Comparison of ENCODE assay signal across 9 cellular contexts in genomic region chr7:151226560-151226874, GRCh38. TPM values are rescaled to one million over a fixed set of nuclear protein-coding genes. Genes with fewer than 3 reads are reported as not detected.
DNase-seq lines count a peak whose midpoint lies in the region; ATAC-seq, FAIRE-seq and TF ChIP-seq lines count a peak whose summit lies in the region.
"Had no signal": no experiment of that assay in that cellular context is flagged by ENCODE, and none has a peak within 500 bp of the region (broad histone marks: within the 10 kb centered on the region; RNA-seq: fewer than 3 reads in every experiment).

No MANE protein-coding gene starts in this region.

- ATAC-seq in HG02981 (IDR thresholded peaks at IDR 0.05; ENCODE audit: unreplicated experiment) (peak; percentile 1), K562 (peak; percentile 9)

- TF ChIP-seq CTCF in C4-2B (conservative IDR thresholded peaks at IDR 0.05) (no peak), K562 (IDR thresholded peaks at IDR 0.05 in 2 of 3, conservative IDR thresholded peaks at IDR 0.05 in 1 of 3; ENCODE audit: insufficient read depth in 2 of 3, low read depth in 1 of 3, low read length in 3 of 3) (no peak), mesothelial cell of epicardium (IDR thresholded peaks at IDR 0.05; ENCODE audit: unreplicated experiment) (no peak)

- no peaks in the 10 kb centered on the region for H3K27me3 ChIP-seq in K562 (ENCODE audit: control insufficient read depth in 2 of 2, insufficient read depth in 2 of 2, low read length in 2 of 2)

- H3K79me2 ChIP-seq in K562 (ENCODE audit: control insufficient read depth, insufficient read depth, low read length), result peaks cover 23% of the 10 kb centered on the region

- H2AFZ ChIP-seq in K562 (ENCODE audit: low read depth, low read length), result peak overlapping the region; percentile 96

- H4K20me1 ChIP-seq in K562 (replicated peaks; ENCODE audit: control insufficient read depth, insufficient read depth, low read length), result no peaks in the 10 kb centered on the region

- WGBS in K562 (ENCODE audit: insufficient coverage, low coverage, missing lambda C conversion rate), result 2% methylated on average over 15 of the region's 15 CpGs

- no peak for TF ChIP-seq POLR2A in K562 (conservative IDR thresholded peaks at IDR 0.05)

- CTCF ChIA-PET in K562 (lab: Yijun Ruan, JAX; ENCODE audit: low intra/inter-chr PET ratio), result interaction anchor here (0.7 kb wide), 2 partner anchors 22 to 1635 kb away, joined by 3 to 4 read pairs; no protein-coding TSS in a partner anchor

- in situ Hi-C loops in K562 (cut with MboI), result no loop called here

- peak overlapping the region; percentile 89 to 97 for H3K9ac ChIP-seq in K562 (ENCODE audit: insufficient read depth in 1 of 2, low read depth in 2 of 2, low read length in 2 of 2)

- no peaks in the 10 kb centered on the region for H3K9me3 ChIP-seq in K562 (replicated peaks; ENCODE audit: control insufficient read depth, insufficient read depth, low read depth, low read length)

- peaks cover 6% of the 10 kb centered on the region for H3K9me1 ChIP-seq in K562 (ENCODE audit: control insufficient read depth, insufficient read depth, low read length)

- H3K27ac Mint-ChIP-seq in mesothelial cell of epicardium, result peak overlapping the region; percentile 99

- peaks cover 48% of the 10 kb centered on the region for H3K36me3 ChIP-seq in K562 (ENCODE audit: control insufficient read depth, insufficient read depth, low read length)

- H3K27ac ChIP-seq in C4-2B (peak overlapping the region; percentile 76), K562 (ENCODE audit: extremely low read depth, low read depth, low read length) (peak overlapping the region; percentile 67), caudate nucleus (ENCODE audit: low read depth, low read length) (no peak overlapping the region)

- no peak for TF ChIP-seq RAD21 in K562 (CRISPR knock-in tag; conservative IDR thresholded peaks at IDR 0.05 in 1 of 2, IDR thresholded peaks at IDR 0.05 in 1 of 2)

- POLR2A ChIA-PET in K562 (lab: Yijun Ruan, JAX), result interaction anchor here (0.8 to 3.6 kb wide), 9 partner anchors 8 to 165 kb away, joined by 3 to 36 read pairs (median 9); partner anchors contain the start of gene H2BK1

- peaks cover 35% of the 10 kb centered on the region for H3K4me1 Mint-ChIP-seq in mesothelial cell of epicardium

- H3K4me2 ChIP-seq in K562 (ENCODE audit: insufficient read depth, low read length), result peak overlapping the region; percentile 92

- FAIRE-seq in K562 (lab: Jason Lieb, UNC), result no peak

- no peaks in the 10 kb centered on the region for H3K27me3 Mint-ChIP-seq in mesothelial cell of epicardium (ENCODE audit: low read depth)

- peaks cover 22% of the 10 kb centered on the region in 2 experiments; a peak in 4 of 5 replicates for H3K4me1 ChIP-seq in K562 (replicated peaks in 1 of 2; ENCODE audit: control insufficient read depth in 2 of 2, insufficient read depth in 2 of 2, low read length in 2 of 2)

- H3K4me3 ChIP-seq in K562, result peak overlapping the region; percentile 82

- BruUV-seq in K562 (replicated peaks; lab: Mats Ljungman, UMichigan), result TSS peak; percentile 54

- intact Hi-C loops in K562 (cut with micrococcal nuclease), result loop anchor here (2.0 kb wide), 2 partner anchors 18 to 198 kb away; partner anchors contain the start of gene ABCB8

- DNase-seq in K562 (ENCODE audit: extremely low read depth in 1 of 4, low spot score in 3 of 4) (no peak), mesothelial cell of epicardium (ENCODE audit: low spot score in 2 of 2, unreplicated experiment in 2 of 2) (no peak), hippocampal formation (lab: John Stamatoyannopoulos, UW) (no peak), caudate nucleus (lab: John Stamatoyannopoulos, UW) (no peak), mesenteric fat pad (ENCODE audit: low spot score) (no peak), NCI-H2227 treated with DMSO at 0.1 percent for 48 hours (lab: John Stamatoyannopoulos, UW) (no peak)

- H3K4me3 Mint-ChIP-seq in mesothelial cell of epicardium, result peak overlapping the region; percentile 98

- H3K9me3 Mint-ChIP-seq in mesothelial cell of epicardium, result no peaks in the 10 kb centered on the region

- TF ChIP-seq EP300 in K562 (IDR thresholded peaks at IDR 0.05; ENCODE audit: low read length), result no peak

- H3K36me3 Mint-ChIP-seq in mesothelial cell of epicardium, result peaks cover 25% of the 10 kb centered on the region

RNA-seq across cellular contexts. Expression of gene ABCF2, which starts 0.5 kb away (rescaled TPM):
- total RNA-seq in K562 (2011; cell fraction: chromatin; rRNA removed; ENCODE audit: low replicate concordance), result 65.4 and 103 TPM in 2 replicates
- total RNA-seq in K562 (2011; cell fraction: nucleolus; rRNA removed), result 49.7 and 54.7 TPM in 2 replicates
- total RNA-seq in K562 (2011; cell fraction: nucleoplasm; rRNA removed), result 43.1 and 48.4 TPM in 2 replicates
- total RNA-seq in K562 (2014; rRNA removed), result 117 and 145 TPM in 2 replicates
- total RNA-seq in K562 (2014; rRNA removed; fragmentation: Illumina TruSeq; extraction: Trizol), result 79.5 and 110 TPM in 2 replicates
- 113 TPM in 2 replicates for total RNA-seq in K562 (2015; rRNA removed; fragmentation: Illumina TruSeq; extraction: Trizol)
- total RNA-seq in K562 (2021), result 122 and 129 TPM in 2 replicates
- polyA plus RNA-seq in K562 (2011; rRNA removed), result 43.1 and 62.1 TPM in 2 replicates
- 54.5 and 89.8 TPM in 2 replicates for polyA plus RNA-seq in K562 (2011; cell fraction: cytosol; rRNA removed)
- 36.6 and 65.1 TPM in 2 replicates for polyA plus RNA-seq in K562 (2011; cell fraction: nucleus; rRNA removed)
- polyA plus RNA-seq in K562 (2012), result 64.0 and 75.1 TPM in 2 replicates
- polyA plus RNA-seq in K562 (2014; fragmentation: Illumina TruSeq; extraction: Trizol), result 165 and 177 TPM in 2 replicates
- 100 to 1,000 TPM; 103 to 224 TPM for polyA plus RNA-seq in K562 (2014; fragmentation: Nextera tagmentation; extraction: Ambion mirVana)
- 88.2 and 97.5 TPM in 2 replicates for polyA plus RNA-seq in K562 (2014; rRNA removed)
- polyA minus RNA-seq in K562 (2011; rRNA and poly(A)+ RNA removed), result 49.7 and 116 TPM in 2 replicates
- 23.5 and 52.3 TPM in 2 replicates for polyA minus RNA-seq in K562 (2011; cell fraction: cytosol; rRNA and poly(A)+ RNA removed)
- 17.1 and 26.5 TPM in 2 replicates for polyA minus RNA-seq in K562 (2011; cell fraction: nucleus; rRNA and poly(A)+ RNA removed)
- total RNA-seq in mesothelial cell of epicardium, result 44.9 to 46.2 TPM (median 45.6 TPM) in 3 replicates
- 38.1 TPM for total RNA-seq in mesenteric fat pad

RNA-seq across cellular contexts. Expression of gene CHPF2, which starts 5.8 kb away (rescaled TPM):
- total RNA-seq in K562 (2011; cell fraction: chromatin; rRNA removed; ENCODE audit: low replicate concordance), result 109 and 238 TPM in 2 replicates
- 182 and 210 TPM in 2 replicates for total RNA-seq in K562 (2011; cell fraction: nucleolus; rRNA removed)
- 98.1 and 129 TPM in 2 replicates for total RNA-seq in K562 (2011; cell fraction: nucleoplasm; rRNA removed)
- total RNA-seq in K562 (2014; rRNA removed) (18.8 and 21.4 TPM in 2 replicates), K562 (2014; rRNA removed; fragmentation: Illumina TruSeq; extraction: Trizol) (6.1 and 7.1 TPM in 2 replicates), K562 (2015; rRNA removed; fragmentation: Illumina TruSeq; extraction: Trizol) (12.0 and 13.1 TPM in 2 replicates), K562 (2021) (29.7 and 32.8 TPM in 2 replicates), mesothelial cell of epicardium (55.1 to 56.5 TPM (median 56.2 TPM) in 3 replicates), mesenteric fat pad (42.1 TPM)
- polyA plus RNA-seq in K562 (2011; rRNA removed) (10.5 and 14.3 TPM in 2 replicates), K562 (2014; fragmentation: Illumina TruSeq; extraction: Trizol) (8.4 and 10.8 TPM in 2 replicates), K562 (2014; fragmentation: Nextera tagmentation; extraction: Ambion mirVana) (under 1 TPM; 0.08 to 0.24 TPM), K562 (2014; rRNA removed) (17.8 and 18.3 TPM in 2 replicates)
- 10.5 and 18.5 TPM in 2 replicates for polyA plus RNA-seq in K562 (2011; cell fraction: cytosol; rRNA removed)
- polyA plus RNA-seq in K562 (2011; cell fraction: nucleus; rRNA removed), result 112 and 142 TPM in 2 replicates
- 13.7 and 35.4 TPM in 2 replicates for polyA plus RNA-seq in K562 (2012)
- polyA minus RNA-seq in K562 (2011; rRNA and poly(A)+ RNA removed), result 16.5 and 17.8 TPM in 2 replicates
- 16.9 and 19.6 TPM in 2 replicates for polyA minus RNA-seq in K562 (2011; cell fraction: cytosol; rRNA and poly(A)+ RNA removed)
- polyA minus RNA-seq in K562 (2011; cell fraction: nucleus; rRNA and poly(A)+ RNA removed), result 86.3 and 114 TPM in 2 replicates

RNA-seq across cellular contexts. Expression of gene H2BK1, which starts 16.2 kb away (rescaled TPM):
- total RNA-seq in K562 (2011; cell fraction: chromatin; rRNA removed; ENCODE audit: low replicate concordance), result 1.00 TPM in 1 of 2 replicates, not detected in the other
- total RNA-seq in K562 (2011; cell fraction: nucleolus; rRNA removed), result 1.6 and 4.0 TPM in 2 replicates
- total RNA-seq in K562 (2011; cell fraction: nucleoplasm; rRNA removed), result 1.2 TPM in 1 of 2 replicates, not detected in the other
- total RNA-seq in K562 (2014; rRNA removed) (not detected in 2 replicates), K562 (2014; rRNA removed; fragmentation: Illumina TruSeq; extraction: Trizol) (not detected in 2 replicates), K562 (2015; rRNA removed; fragmentation: Illumina TruSeq; extraction: Trizol) (not detected in 2 replicates), K562 (2021) (not detected in 2 replicates), mesothelial cell of epicardium (not detected in 3 replicates), mesenteric fat pad (not detected)
- polyA plus RNA-seq in K562 (2011; rRNA removed) (not detected in 2 replicates), K562 (2014; fragmentation: Illumina TruSeq; extraction: Trizol) (not detected in 2 replicates), K562 (2014; fragmentation: Nextera tagmentation; extraction: Ambion mirVana) (not detected), K562 (2014; rRNA removed) (not detected in 2 replicates)
- polyA plus RNA-seq in K562 (2011; cell fraction: cytosol; rRNA removed), result not detected in 2 replicates
- 0.53 TPM in 1 of 2 replicates, not detected in the other for polyA plus RNA-seq in K562 (2011; cell fraction: nucleus; rRNA removed)
- not detected in 2 replicates for polyA plus RNA-seq in K562 (2012)
- not detected in 2 replicates for polyA minus RNA-seq in K562 (2011; rRNA and poly(A)+ RNA removed)
- not detected in 2 replicates for polyA minus RNA-seq in K562 (2011; cell fraction: cytosol; rRNA and poly(A)+ RNA removed)
- not detected in 2 replicates for polyA minus RNA-seq in K562 (2011; cell fraction: nucleus; rRNA and poly(A)+ RNA removed)
- total RNA-seq: renal cortical epithelial cell had no signal

RNA-seq across cellular contexts. Expression of gene SMARCD3, which starts 22.0 kb away (rescaled TPM):
- total RNA-seq in K562 (2011; cell fraction: chromatin; rRNA removed; ENCODE audit: low replicate concordance), result 10.6 and 29.3 TPM in 2 replicates
- total RNA-seq in K562 (2011; cell fraction: nucleolus; rRNA removed), result 11.1 and 13.0 TPM in 2 replicates
- 9.4 and 19.5 TPM in 2 replicates for total RNA-seq in K562 (2011; cell fraction: nucleoplasm; rRNA removed)
- total RNA-seq in K562 (2014; rRNA removed) (2.2 and 2.9 TPM in 2 replicates), K562 (2014; rRNA removed; fragmentation: Illumina TruSeq; extraction: Trizol) (1.2 and 1.3 TPM in 2 replicates), K562 (2015; rRNA removed; fragmentation: Illumina TruSeq; extraction: Trizol) (1.5 and 1.8 TPM in 2 replicates), K562 (2021) (2.3 and 3.6 TPM in 2 replicates), mesothelial cell of epicardium (114 to 119 TPM (median 116 TPM) in 3 replicates), mesenteric fat pad (36.5 TPM)
- polyA plus RNA-seq in K562 (2011; rRNA removed) (2.7 and 4.6 TPM in 2 replicates), K562 (2014; fragmentation: Illumina TruSeq; extraction: Trizol) (1.9 and 2.6 TPM in 2 replicates), K562 (2014; fragmentation: Nextera tagmentation; extraction: Ambion mirVana) (under 1 TPM; 0.43 to 0.46 TPM), K562 (2014; rRNA removed) (2.6 and 3.0 TPM in 2 replicates)
- polyA plus RNA-seq in K562 (2011; cell fraction: cytosol; rRNA removed), result 3.2 and 4.4 TPM in 2 replicates
- 26.3 and 28.4 TPM in 2 replicates for polyA plus RNA-seq in K562 (2011; cell fraction: nucleus; rRNA removed)
- 6.9 and 15.2 TPM in 2 replicates for polyA plus RNA-seq in K562 (2012)
- polyA minus RNA-seq in K562 (2011; rRNA and poly(A)+ RNA removed), result 1.2 and 1.3 TPM in 2 replicates
- 1.9 and 2.6 TPM in 2 replicates for polyA minus RNA-seq in K562 (2011; cell fraction: cytosol; rRNA and poly(A)+ RNA removed)
- 3.0 and 3.2 TPM in 2 replicates for polyA minus RNA-seq in K562 (2011; cell fraction: nucleus; rRNA and poly(A)+ RNA removed)

RNA-seq across cellular contexts. Expression of gene ASB10, which starts 39.5 kb away (rescaled TPM):
- total RNA-seq in K562 (2011; cell fraction: chromatin; rRNA removed; ENCODE audit: low replicate concordance), result not detected in 2 replicates
- total RNA-seq in K562 (2011; cell fraction: nucleolus; rRNA removed), result not detected in 2 replicates
- total RNA-seq in K562 (2011; cell fraction: nucleoplasm; rRNA removed), result not detected in 2 replicates
- total RNA-seq in K562 (2014; rRNA removed) (not detected in 2 replicates), K562 (2014; rRNA removed; fragmentation: Illumina TruSeq; extraction: Trizol) (not detected in 2 replicates), K562 (2015; rRNA removed; fragmentation: Illumina TruSeq; extraction: Trizol) (not detected in 2 replicates), K562 (2021) (not detected in 2 replicates), mesothelial cell of epicardium (not detected in 3 replicates), mesenteric fat pad (not detected)
- polyA plus RNA-seq in K562 (2011; rRNA removed) (not detected in 2 replicates), K562 (2014; fragmentation: Illumina TruSeq; extraction: Trizol) (not detected in 2 replicates), K562 (2014; fragmentation: Nextera tagmentation; extraction: Ambion mirVana) (not detected), K562 (2014; rRNA removed) (not detected in 2 replicates)
- polyA plus RNA-seq in K562 (2011; cell fraction: cytosol; rRNA removed), result not detected in 2 replicates
- polyA plus RNA-seq in K562 (2011; cell fraction: nucleus; rRNA removed), result not detected in 2 replicates
- not detected in 2 replicates for polyA plus RNA-seq in K562 (2012)
- polyA minus RNA-seq in K562 (2011; rRNA and poly(A)+ RNA removed), result not detected in 2 replicates
- not detected in 2 replicates for polyA minus RNA-seq in K562 (2011; cell fraction: cytosol; rRNA and poly(A)+ RNA removed)
- polyA minus RNA-seq in K562 (2011; cell fraction: nucleus; rRNA and poly(A)+ RNA removed), result not detected in 2 replicates
- total RNA-seq: renal cortical epithelial cell had no signal
